ENCODE assay signal across 13 cellular contexts in genomic region chr4:156575430-156576073, GRCh38.
DNase-seq lines count a peak whose midpoint lies in the region; ATAC-seq and TF ChIP-seq lines count a peak whose summit lies in the region.
"Had no signal": no experiment of that assay in that cellular context is flagged by ENCODE, and none has a peak within 500 bp of the region (broad histone marks: within the 10 kb centered on the region; RNA-seq: fewer than 3 reads in every experiment).

No MANE protein-coding gene starts in this region.

- TF ChIP-seq POLR2A in esophagus muscularis mucosa (IDR thresholded peaks at IDR 0.05; ENCODE audit: low read depth) = no peak

- no peaks in the 10 kb centered on the region for H3K9me3 ChIP-seq in MG63
- no peaks in the 10 kb centered on the region for H3K9me3 ChIP-seq in adipocyte (ENCODE audit: control insufficient read depth, low read length)
- H3K9me3 ChIP-seq in esophagus muscularis mucosa = no peaks in the 10 kb centered on the region

- 84% methylated on average over 6 of the region's 6 CpGs for WGBS in esophagus muscularis mucosa

- H3K27ac ChIP-seq in esophagus muscularis mucosa (replicated peaks in 1 of 4) = no peak overlapping the region

- DNase-seq in Daoy (ENCODE audit: low read depth) (peak; percentile 28), MG63 (peak; percentile 29), adipocyte (ENCODE audit: low read depth) (peak; percentile 9), kidney tubule cell (ENCODE audit: low spot score) (peak; percentile 22), esophagus muscularis mucosa (ENCODE audit: extremely low spot score) (no peak)
- no peak for DNase-seq in activated naive CD4-positive, alpha-beta T cell (lab: John Stamatoyannopoulos, UW)
- DNase-seq in naive thymus-derived CD8-positive, alpha-beta T cell = no peak
- DNase-seq: activated CD8-positive, alpha-beta T cell treated with anti-CD3 and anti-CD28 coated beads, Interleukin-2, amount 10 ng/mL, durations not matched to agents 7 days and 5 days; NCI-H1436; NCI-H774 had no signal

- no peaks in the 10 kb centered on the region for H3K27me3 ChIP-seq in MG63
- no peaks in the 10 kb centered on the region for H3K27me3 ChIP-seq in adipocyte (replicated peaks; ENCODE audit: control insufficient read depth, insufficient read depth, low read length)
- H3K27me3 ChIP-seq in esophagus muscularis mucosa = no peaks in the 10 kb centered on the region

- H3K4me3 Mint-ChIP-seq in naive thymus-derived CD8-positive, alpha-beta T cell = no peak overlapping the region
- H3K4me3 Mint-ChIP-seq: activated CD8-positive, alpha-beta T cell treated with anti-CD3 and anti-CD28 coated beads, Interleukin-2, amount 10 ng/mL, durations not matched to agents 7 days and 5 days had no signal

- H3K36me3 ChIP-seq in MG63 (no peaks in the 10 kb centered on the region), adipocyte (ENCODE audit: control insufficient read depth, insufficient read depth, low read length, severe bottlenecking) (no peaks in the 10 kb centered on the region), esophagus muscularis mucosa (no peaks in the 10 kb centered on the region)

- TF ChIP-seq EP300 in esophagus muscularis mucosa (IDR thresholded peaks at IDR 0.05) = no peak

- peaks cover 8% of the 10 kb centered on the region for H3K4me1 ChIP-seq in adipocyte (ENCODE audit: control insufficient read depth, insufficient read depth, low read length)
- no peaks in the 10 kb centered on the region for H3K4me1 ChIP-seq in esophagus muscularis mucosa

- ATAC-seq in naive thymus-derived CD8-positive, alpha-beta T cell = no peak
- no peak for ATAC-seq in GM19023 (IDR thresholded peaks at IDR 0.05; ENCODE audit: unreplicated experiment)
- ATAC-seq: activated CD8-positive, alpha-beta T cell treated with anti-CD3 and anti-CD28 coated beads, Interleukin-2, amount 10 ng/mL, durations not matched to agents 7 days and 5 days; activated naive CD4-positive, alpha-beta T cell treated with anti-CD3 and anti-CD28 coated beads, Interleukin-2, amount 50 U/mL, for 72 hours; left lobe of liver had no signal

- H3K36me3 Mint-ChIP-seq in naive thymus-derived CD8-positive, alpha-beta T cell = no peaks in the 10 kb centered on the region
- H3K36me3 Mint-ChIP-seq: activated naive CD4-positive, alpha-beta T cell treated with anti-CD3 and anti-CD28 coated beads, Interleukin-2, amount 50 U/mL, for 72 hours had no signal

- no peaks in the 10 kb centered on the region for H3K27me3 Mint-ChIP-seq in naive thymus-derived CD8-positive, alpha-beta T cell

- H3K4me3 ChIP-seq in MG63 (no peak overlapping the region), adipocyte (ENCODE audit: low read length) (no peak overlapping the region), esophagus muscularis mucosa (no peak overlapping the region)

- no peaks in the 10 kb centered on the region for H3K4me1 Mint-ChIP-seq in naive thymus-derived CD8-positive, alpha-beta T cell

- H3K9me3 Mint-ChIP-seq in naive thymus-derived CD8-positive, alpha-beta T cell = peaks cover 0 to 17% (median 5%) of the 10 kb centered on the region in 9 donors

- no peak overlapping the region for H3K9ac ChIP-seq in adipocyte (ENCODE audit: low read length)

- no peak overlapping the region for H3K27ac Mint-ChIP-seq in naive thymus-derived CD8-positive, alpha-beta T cell
- H3K27ac Mint-ChIP-seq: activated CD8-positive, alpha-beta T cell treated with anti-CD3 and anti-CD28 coated beads, Interleukin-2, amount 10 ng/mL, durations not matched to agents 7 days and 5 days; activated naive CD4-positive, alpha-beta T cell treated with anti-CD3 and anti-CD28 coated beads, Interleukin-2, amount 50 U/mL, for 72 hours had no signal

- POLR2A ChIA-PET in naive thymus-derived CD8-positive, alpha-beta T cell (lab: Charles Lee) = no interaction called here

- TF ChIP-seq CTCF in esophagus muscularis mucosa (IDR thresholded peaks at IDR 0.05) = no peak

- intact Hi-C loops in esophagus muscularis mucosa (cut with DNase I) = no loop called here

Comparison
In these comparisons a context has a peak if more than half of its experiments do, and no peak if none do; other contexts are left out.
1. DNase-seq: peak in Daoy (single experiment), MG63 (single experiment), adipocyte (single experiment) and kidney tubule cell (single experiment); none in activated naive CD4-positive, alpha-beta T cell (0 of 4), esophagus muscularis mucosa (single experiment) and naive thymus-derived CD8-positive, alpha-beta T cell (0 of 10).